Comparison of ENCODE assay signal across 27 cellular contexts in genomic region chr1:46804027-46804889, GRCh38. TPM values are rescaled to one million over a fixed set of nuclear protein-coding genes. Genes with fewer than 3 reads are reported as not detected.
DNase-seq lines count a peak whose midpoint lies in the region; ATAC-seq and TF ChIP-seq lines count a peak whose summit lies in the region.
"Had no signal": no experiment of that assay in that cellular context is flagged by ENCODE, and none has a peak within 500 bp of the region (broad histone marks: within the 10 kb centered on the region; RNA-seq: fewer than 3 reads in every experiment).

No MANE protein-coding gene starts in this region.

- TF ChIP-seq CTCF in thyroid gland (IDR thresholded peaks at IDR 0.05), result no peak

- no peaks in the 10 kb centered on the region for H3K36me3 ChIP-seq in thyroid gland
- H3K36me3 ChIP-seq: prostate gland, SJCRH30, uterus had no signal

- no peaks in the 10 kb centered on the region for H3K27me3 ChIP-seq in thyroid gland
- H3K27me3 ChIP-seq: SJCRH30, uterus had no signal

- H3K9me3 ChIP-seq in thyroid gland, result no peaks in the 10 kb centered on the region
- H3K9me3 ChIP-seq: prostate gland, SJCRH30, uterus had no signal

- DNase-seq in SIG-M5 treated with dmso at 0.1 percent for 504 hours (lab: John Stamatoyannopoulos, UW; ENCODE audit: unreplicated experiment) (peak; percentile 17), SIG-M5 (lab: John Stamatoyannopoulos, UW) (no peak), epithelial cell of prostate (ENCODE audit: low read depth, low spot score) (peak; percentile 16), kidney tubule cell (ENCODE audit: low spot score) (peak; percentile 18), thyroid gland (peak; percentile 43), DMS153 (lab: John Stamatoyannopoulos, UW) (no peak), NCI-H128 (lab: John Stamatoyannopoulos, UW; ENCODE audit: unreplicated experiment) (no peak), left lobe of liver (ENCODE audit: low spot score) (no peak)
- DNase-seq: activated CD4-positive, alpha-beta T cell treated with anti-CD3 and anti-CD28 coated beads, Interleukin-2, amount 50 U/mL, for 1 hour; caudate nucleus; COR-L47; DND-41; H7; Karpas-422; NCI-H1105 treated with DMSO at 0.1 percent for 48 hours; NCI-H69; SJCRH30; stimulated activated CD4-positive, alpha-beta T cell treated with anti-CD3 and anti-CD28 coated beads, Interleukin-2, amount 100 ng/mL, for 48 hours; uterus had no signal

- H3K27ac ChIP-seq in epithelial cell of prostate (peak overlapping the region; percentile 1), thyroid gland (peak overlapping the region; percentile 91 to 95 (median 93))
- H3K27ac ChIP-seq: SJCRH30 had no signal

- no peak for TF ChIP-seq POLR2A in thyroid gland (IDR thresholded peaks at IDR 0.05)

- H3K4me3 ChIP-seq in thyroid gland (replicated peaks in 1 of 3), result no peak overlapping the region
- H3K4me3 ChIP-seq: prostate gland, SJCRH30, smooth muscle cell, uterus had no signal

- WGBS in thyroid gland, 2 donors, result 81 to 84% methylated on average over 2 of the region's 2 CpGs

- intact Hi-C loops in thyroid gland (cut with DNase I), result no loop called here

- peaks cover 58 to 85% of the 10 kb centered on the region in 2 donors for H3K4me1 ChIP-seq in thyroid gland
- H3K4me1 ChIP-seq: SJCRH30 had no signal

- no peak for ATAC-seq in left lobe of liver

RNA-seq across cellular contexts. Expression of gene CYP4B1, which starts 5.4 kb away (rescaled TPM):
- 10 to 100 TPM; 29.4 to 72.4 (median 62.5) TPM for total RNA-seq in thyroid gland
- 0.33 TPM for total RNA-seq in left lobe of liver
- total RNA-seq: A172, dermis microvascular lymphatic vessel endothelial cell, epithelial cell of proximal tubule, frontal cortex, H7, neural crest cell, OCI-LY7, SJCRH30, smooth muscle cell had no signal

Comparison
In these comparisons a context has a peak if more than half of its experiments do, and no peak if none do; other contexts are left out.
1. DNase-seq: peak in SIG-M5 treated with dmso at 0.1 percent for 504 hours (single experiment), epithelial cell of prostate (single experiment), kidney tubule cell (single experiment) and thyroid gland (2 of 2); none in SIG-M5 (single experiment), DMS153 (single experiment), NCI-H128 (single experiment) and left lobe of liver (single experiment).
2. RNA of gene CYP4B1, which starts 5.4 kb away (total RNA-seq): 29.4 to 72.4 TPM in thyroid gland; 0.33 TPM in left lobe of liver (single experiment); every median in the first group is over 10 times any median in the second.